In the genomic region with DNA sequence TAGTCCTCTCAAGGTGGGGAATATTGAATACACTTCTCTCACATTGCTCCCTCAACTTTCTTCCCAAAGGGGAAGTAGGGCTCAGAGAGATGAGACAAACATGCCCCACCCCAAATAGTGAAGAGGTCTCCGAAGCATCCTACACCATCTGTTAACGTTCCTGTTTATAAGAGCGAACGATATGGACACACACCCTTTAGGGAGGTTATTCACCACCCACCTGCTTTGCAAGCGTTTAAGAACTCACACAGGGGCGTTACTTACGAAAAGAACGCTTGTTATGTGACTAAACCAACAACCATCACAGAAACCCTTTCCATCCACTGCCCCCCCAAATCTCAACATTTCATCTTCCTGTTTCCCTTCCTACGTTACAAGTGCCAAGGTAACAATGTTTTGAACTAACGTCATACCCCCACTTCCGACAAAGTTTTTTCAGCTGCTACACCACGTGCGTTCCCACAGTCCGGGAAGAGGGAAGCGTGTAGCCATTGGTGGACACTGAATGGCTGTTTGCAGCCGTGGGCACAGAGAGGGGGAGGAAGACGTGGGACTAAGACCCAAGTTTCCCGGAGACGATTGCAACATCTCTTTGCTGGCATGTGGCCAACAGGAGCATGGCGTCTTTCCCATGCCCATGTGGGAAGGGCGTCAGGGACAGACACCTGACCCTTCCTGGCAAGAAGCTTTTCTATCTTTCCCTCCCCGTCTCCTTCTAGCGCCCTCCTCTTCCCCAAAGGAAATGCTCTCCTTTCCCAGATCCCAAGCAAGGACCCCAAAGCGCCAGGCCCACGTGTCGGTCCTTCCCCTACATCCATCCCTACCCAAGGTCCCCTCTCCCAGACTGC, we compare ENCODE assay signal across 8 cellular contexts. TPM values are rescaled to one million over a fixed set of nuclear protein-coding genes. Genes with fewer than 3 reads are reported as not detected.
DNase-seq lines count a peak whose midpoint lies in the region; ATAC-seq, FAIRE-seq and TF ChIP-seq lines count a peak whose summit lies in the region.

No MANE protein-coding gene starts in this region.

- H3K9ac ChIP-seq in DND-41 (ENCODE audit: low read depth, low read length) (peak overlapping the region; percentile 52), HCT116 (ENCODE audit: low read length) (peak overlapping the region; percentile 97)

- H3K9me3 ChIP-seq in DND-41 (ENCODE audit: insufficient read depth, low read length, severe bottlenecking) (no peaks in the 10 kb centered on the region), HCT116 (ENCODE audit: control insufficient read depth in 1 of 2, insufficient read depth in 1 of 2, low read depth in 1 of 2, low read length in 2 of 2) (no peaks in the 10 kb centered on the region)

- TF ChIP-seq RAD21 in HCT116 (IDR thresholded peaks at IDR 0.05; ENCODE audit: low read depth) = no peak

- H3K4me1 ChIP-seq in DND-41 (ENCODE audit: insufficient read depth, low read length) (peaks cover 72% of the 10 kb centered on the region), HCT116 (ENCODE audit: control insufficient read depth in 1 of 2, insufficient read depth in 2 of 2, low read length in 2 of 2) (peaks cover 43 to 59% of the 10 kb centered on the region in 2 experiments)

- H3K79me2 ChIP-seq in DND-41 (ENCODE audit: insufficient read depth, low read length) (peaks cover 56% of the 10 kb centered on the region), HCT116 (ENCODE audit: insufficient read depth, low read length) (peaks cover 74% of the 10 kb centered on the region)

- RAD21 ChIA-PET in HCT116 (lab: Charles Lee; ENCODE audit: low non-redundant PET in 1 of 2, low total read pairs in 2 of 2, uncharacterized antibody in 2 of 2, unreplicated experiment in 2 of 2) = no interaction called here

- H4K20me1 ChIP-seq in DND-41 (ENCODE audit: insufficient read depth, low read length) (peaks cover 29% of the 10 kb centered on the region; the same call in 1 of the 2 replicates), HCT116 (ENCODE audit: insufficient read depth) (peaks cover 31% of the 10 kb centered on the region; the same call in 1 of the 2 replicates)

- no peak for TF ChIP-seq CTCF in DND-41 (IDR thresholded peaks at IDR 0.05; ENCODE audit: borderline replicate concordance, extremely low read depth, low read length, poor library complexity, severe bottlenecking)
- no peak for TF ChIP-seq CTCF in HCT116 (IDR thresholded peaks at IDR 0.05 in 2 of 3, conservative IDR thresholded peaks at IDR 0.05 in 1 of 3; ENCODE audit: borderline replicate concordance in 1 of 3, insufficient read depth in 1 of 3, low read depth in 2 of 3, low read length in 2 of 3)
- no peak for TF ChIP-seq CTCF in activated B cell treated with CpG ODN at 0.5 μM for 24 hours (IDR thresholded peaks at IDR 0.05)

- H3K4me1 Mint-ChIP-seq in activated B cell treated with CpG ODN at 0.5 μM for 24 hours = peaks cover 33% of the 10 kb centered on the region

- H3K4me2 ChIP-seq in DND-41 (ENCODE audit: insufficient read depth, low read length) (peak overlapping the region; percentile 78), HCT116 (ENCODE audit: low read length) (peak overlapping the region; percentile 77)

- H2AFZ ChIP-seq in DND-41 (ENCODE audit: low read depth, low read length) = peak overlapping the region; percentile 62
- no peak overlapping the region for H2AFZ ChIP-seq in HCT116 (ENCODE audit: low read depth, low read length, poor library complexity, severe bottlenecking)

- peak; percentile 33 for FAIRE-seq in colon (lab: Jason Lieb, UNC)

- H3K36me3 Mint-ChIP-seq in activated B cell treated with CpG ODN at 0.5 μM for 24 hours (ENCODE audit: low read depth) = peaks cover 8% of the 10 kb centered on the region

- peak; percentile 39 for ATAC-seq in DND-41 (ENCODE audit: insufficient read depth, low read depth)
- peak; percentile 46 for ATAC-seq in HCT116
- peak; percentile 49 for ATAC-seq in activated B cell treated with CpG ODN at 0.5 μM for 24 hours (ENCODE audit: low read depth)

- H3K27me3 ChIP-seq in DND-41 (ENCODE audit: insufficient read depth, low read length, poor library complexity) (peaks cover 34% of the 10 kb centered on the region), HCT116 (ENCODE audit: insufficient read depth, low read length) (no peaks in the 10 kb centered on the region)

- POLR2A ChIA-PET in HCT116 (lab: Charles Lee) = no interaction called here
- POLR2A ChIA-PET in activated B cell treated with CpG ODN at 0.5 μM for 24 hours (lab: Charles Lee) = no interaction called here

- BruUV-seq in HCT116 (replicated peaks; lab: Mats Ljungman, UMichigan) = TSS peak; percentile 38

- no peaks in the 10 kb centered on the region for H3K9me3 Mint-ChIP-seq in activated B cell treated with CpG ODN at 0.5 μM for 24 hours

- peak overlapping the region; percentile 91 for H3K27ac Mint-ChIP-seq in activated B cell treated with CpG ODN at 0.5 μM for 24 hours

- peaks cover 8% of the 10 kb centered on the region for H3K27me3 Mint-ChIP-seq in activated B cell treated with CpG ODN at 0.5 μM for 24 hours

- CTCF ChIA-PET in HCT116 (lab: Charles Lee) = no interaction called here
- CTCF ChIA-PET in activated B cell treated with CpG ODN at 0.5 μM for 24 hours (lab: Charles Lee) = no interaction called here

- H3K36me3 ChIP-seq in DND-41 (ENCODE audit: insufficient read depth, low read length) = 0 out of 2 replicates have a peak, but pooled peaks cover 8% of the 10 kb centered on the region
- H3K36me3 ChIP-seq in HCT116 (ENCODE audit: control insufficient read depth in 1 of 2, insufficient read depth in 2 of 2, low read length in 2 of 2) = peaks cover 0 to 10% of the 10 kb centered on the region in 2 experiments; a peak in 2 of 4 replicates

- H3K4me3 ChIP-seq in DND-41 (ENCODE audit: low read depth in 1 of 2, low read length in 2 of 2) = peak overlapping the region; percentile 29 to 61; a peak in 3 of 4 replicates
- H3K4me3 ChIP-seq in HCT116 (replicated peaks in 1 of 2; ENCODE audit: low read depth in 1 of 2, low read length in 2 of 2) = peak overlapping the region; percentile 90 to 93

- intact Hi-C loops in HCT116 (cut with micrococcal nuclease) = no loop called here
- intact Hi-C loops in activated B cell treated with CpG ODN at 0.5 μM for 24 hours (cut with micrococcal nuclease) = loop anchor here (1.0 to 5.0 kb wide), 4 partner anchors 28 to 1890 kb away; a partner anchor contains a TSS

- H3K9me2 ChIP-seq in HCT116 (ENCODE audit: insufficient read depth) = no peaks in the 10 kb centered on the region

- DNase-seq in DND-41 (peak; percentile 67), HCT116 (ENCODE audit: low read depth, low spot score) (peak; percentile 81), NCI-H2081 (lab: John Stamatoyannopoulos, UW) (peak; percentile 46 to 71), activated B cell treated with CpG ODN at 0.5 μM for 24 hours (peak; percentile 36), kidney tubule cell (ENCODE audit: low spot score) (peak; percentile 96), NCI-H2227 (lab: John Stamatoyannopoulos, UW; ENCODE audit: unreplicated experiment) (no peak)
- DNase-seq in stimulated activated CD4-positive, alpha-beta T cell treated with anti-CD3 and anti-CD28 coated beads, Interleukin-1b, Interleukin-23, amount 100 ng/mL, for 24 hours (ENCODE audit: low read depth in 4 of 4, low spot score in 1 of 4) = peak; percentile 12 to 41 (median 22)

- peak overlapping the region; percentile 88 for H3K4me3 Mint-ChIP-seq in activated B cell treated with CpG ODN at 0.5 μM for 24 hours

- H3K27ac ChIP-seq in DND-41 (ENCODE audit: low read length) (peak overlapping the region; percentile 68), HCT116 (ENCODE audit: low read depth, low read length) (peak overlapping the region; percentile 96)

- no peak for TF ChIP-seq POLR2A in HCT116 (IDR thresholded peaks at IDR 0.05; ENCODE audit: borderline replicate concordance, extremely low read depth, insufficient read depth, insufficient read length)

TF ChIP-seq in HCT116, 20 proteins besides CTCF, POLR2A, EP300 and RAD21:
- peak; percentile 78 for TF ChIP-seq EGR1 (IDR thresholded peaks at IDR 0.05; ENCODE audit: low read depth)
- peak; percentile 95 for TF ChIP-seq SIN3A (IDR thresholded peaks at IDR 0.05; ENCODE audit: low read depth)
- peak; percentile 99 for TF ChIP-seq CEBPB (IDR thresholded peaks at IDR 0.05; ENCODE audit: low read depth)
- TF ChIP-seq, protein P1, sequence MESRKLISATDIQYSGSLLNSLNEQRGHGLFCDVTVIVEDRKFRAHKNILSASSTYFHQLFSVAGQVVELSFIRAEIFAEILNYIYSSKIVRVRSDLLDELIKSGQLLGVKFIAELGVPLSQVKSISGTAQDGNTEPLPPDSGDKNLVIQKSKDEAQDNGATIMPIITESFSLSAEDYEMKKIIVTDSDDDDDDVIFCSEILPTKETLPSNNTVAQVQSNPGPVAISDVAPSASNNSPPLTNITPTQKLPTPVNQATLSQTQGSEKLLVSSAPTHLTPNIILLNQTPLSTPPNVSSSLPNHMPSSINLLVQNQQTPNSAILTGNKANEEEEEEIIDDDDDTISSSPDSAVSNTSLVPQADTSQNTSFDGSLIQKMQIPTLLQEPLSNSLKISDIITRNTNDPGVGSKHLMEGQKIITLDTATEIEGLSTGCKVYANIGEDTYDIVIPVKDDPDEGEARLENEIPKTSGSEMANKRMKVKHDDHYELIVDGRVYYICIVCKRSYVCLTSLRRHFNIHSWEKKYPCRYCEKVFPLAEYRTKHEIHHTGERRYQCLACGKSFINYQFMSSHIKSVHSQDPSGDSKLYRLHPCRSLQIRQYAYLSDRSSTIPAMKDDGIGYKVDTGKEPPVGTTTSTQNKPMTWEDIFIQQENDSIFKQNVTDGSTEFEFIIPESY (IDR thresholded peaks at IDR 0.05; ENCODE audit: extremely low read depth, insufficient replicate concordance, low read length) = no peak
- TF ChIP-seq JUND (IDR thresholded peaks at IDR 0.05) = no peak
- peak; percentile 58; the same call in 1 of the 2 replicates for TF ChIP-seq SP1 (IDR thresholded peaks at IDR 0.05; ENCODE audit: low read depth)
- TF ChIP-seq CBX3 (IDR thresholded peaks at IDR 0.05; ENCODE audit: low read depth) = no peak
- TF ChIP-seq, protein P2, sequence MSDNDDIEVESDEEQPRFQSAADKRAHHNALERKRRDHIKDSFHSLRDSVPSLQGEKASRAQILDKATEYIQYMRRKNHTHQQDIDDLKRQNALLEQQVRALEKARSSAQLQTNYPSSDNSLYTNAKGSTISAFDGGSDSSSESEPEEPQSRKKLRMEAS (IDR thresholded peaks at IDR 0.05) = peak; percentile 98
- no peak for TF ChIP-seq ELF1 (IDR thresholded peaks at IDR 0.05; ENCODE audit: borderline replicate concordance, low read depth)
- TF ChIP-seq YY1 (IDR thresholded peaks at IDR 0.05; ENCODE audit: extremely low read depth, insufficient replicate concordance, low read depth, low read length) = peak; percentile 81
- TF ChIP-seq POLR2AphosphoS5 (IDR thresholded peaks at IDR 0.05; ENCODE audit: low read depth, low read length) = peak; percentile 74

RNA-seq across cellular contexts. Expression of a gene that starts 1.2 kb away (rescaled TPM):
- total RNA-seq in HCT116 (2021; ENCODE audit: unreplicated experiment) = 419 TPM
- 472 and 487 TPM in 2 replicates for polyA plus RNA-seq in HCT116 (2012)
- 50.3 and 58.8 TPM in 2 replicates for total RNA-seq in activated B cell treated with CpG ODN at 0.5 μM for 24 hours

RNA-seq across cellular contexts. Expression of a gene that starts 48.0 kb away (rescaled TPM):
- total RNA-seq in HCT116 (2021; ENCODE audit: unreplicated experiment) (4.4 TPM), activated B cell treated with CpG ODN at 0.5 μM for 24 hours (not detected in 2 replicates)
- 3.8 and 4.5 TPM in 2 replicates for polyA plus RNA-seq in HCT116 (2012)
